Comparison of ENCODE assay signal across 1 cellular context in genomic region chr17:79848370-79848766, GRCh38.
TF ChIP-seq lines count a peak whose summit lies in the region.

No MANE protein-coding gene starts in this region.

TF ChIP-seq in K562, 482 proteins besides CTCF, POLR2A, EP300 and RAD21:
- TF ChIP-seq CTBP1 (IDR thresholded peaks at IDR 0.05; ENCODE audit: borderline replicate concordance) = 0 out of 2 replicates have a peak, but pooled peaks have one; percentile 12
- TF ChIP-seq ETV6 (IDR thresholded peaks at IDR 0.05; ENCODE audit: borderline replicate concordance in 1 of 2, low read depth in 2 of 2, low read length in 1 of 2) = no peak
- no peak for TF ChIP-seq ETV6 (CRISPR knock-in tag; IDR thresholded peaks at IDR 0.05; ENCODE audit: borderline replicate concordance)
- TF ChIP-seq PHF8 (IDR thresholded peaks at IDR 0.05; ENCODE audit: borderline replicate concordance, low read length) = no peak
- no peak for TF ChIP-seq KDM2B (CRISPR knock-in tag; IDR thresholded peaks at IDR 0.05)
- TF ChIP-seq CBFA2T2 (conservative IDR thresholded peaks at IDR 0.05) = 0 out of 2 replicates have a peak, but pooled peaks have one; percentile 5
- TF ChIP-seq JUND (IDR thresholded peaks at IDR 0.05; ENCODE audit: borderline replicate concordance, low read depth, low read length) = peak; percentile 24; the same call in 1 of the 2 replicates
- TF ChIP-seq JUND (tag; IDR thresholded peaks at IDR 0.05; ENCODE audit: borderline replicate concordance, low read depth, low read length) = peak; percentile 54; the same call in 1 of the 3 replicates
- TF ChIP-seq ARID1B (IDR thresholded peaks at IDR 0.05) = 0 out of 2 replicates have a peak, but pooled peaks have one; percentile 23
- no peak for TF ChIP-seq TEAD2 (tag; IDR thresholded peaks at IDR 0.05)
- TF ChIP-seq FOXA3 (CRISPR knock-in tag; conservative IDR thresholded peaks at IDR 0.05 in 1 of 2, IDR thresholded peaks at IDR 0.05 in 1 of 2) = peak in 1 of 2 experiments; percentile 82; a peak in 2 of 4 replicates
- TF ChIP-seq ATF7 (IDR thresholded peaks at IDR 0.05) = 0 out of 2 replicates have a peak, but pooled peaks have one; percentile 21
